Comparison of ENCODE assay signal across 8 cellular contexts in genomic region chr1:9822490-9822889, GRCh38. TPM values are rescaled to one million over a fixed set of nuclear protein-coding genes. Genes with fewer than 3 reads are reported as not detected.
DNase-seq lines count a peak whose midpoint lies in the region; ATAC-seq and TF ChIP-seq lines count a peak whose summit lies in the region.

No MANE protein-coding gene starts in this region.

- H3K9ac ChIP-seq in HUES64 (ENCODE audit: low read depth, low read length): peak overlapping the region; percentile 82

- H3K27me3 ChIP-seq in AG04450 (ENCODE audit: control insufficient read depth, insufficient read depth, low read length): no peaks in the 10 kb centered on the region
- H3K27me3 ChIP-seq in HUES64 (ENCODE audit: insufficient read depth, low read length): peaks cover 20% of the 10 kb centered on the region
- no peaks in the 10 kb centered on the region for H3K27me3 ChIP-seq in muscle layer of duodenum (ENCODE audit: low read depth, low read length)

- no peak for TF ChIP-seq CTCF in AG04450 (IDR thresholded peaks at IDR 0.05; ENCODE audit: low read depth, low read length)

- H3K27ac ChIP-seq in AG04450 (ENCODE audit: low read depth, low read length) (peak overlapping the region; percentile 21), HUES64 (ENCODE audit: low read depth, low read length) (no peak overlapping the region), muscle layer of duodenum (ENCODE audit: low read length) (peak overlapping the region; percentile 51)

- H3K36me3 ChIP-seq in HUES64 (ENCODE audit: insufficient read depth, low read length): no peaks in the 10 kb centered on the region
- H3K36me3 ChIP-seq in muscle layer of duodenum (ENCODE audit: control insufficient read depth in 1 of 2, insufficient read depth in 2 of 2, low read length in 2 of 2): no peaks in the 10 kb centered on the region

- ATAC-seq in GM18520 (IDR thresholded peaks at IDR 0.05; ENCODE audit: unreplicated experiment): no peak
- no peak for ATAC-seq in HG03095 (IDR thresholded peaks at IDR 0.05; ENCODE audit: unreplicated experiment)
- no peak for ATAC-seq in HG03439 (IDR thresholded peaks at IDR 0.05; ENCODE audit: unreplicated experiment)
- no peak for ATAC-seq in GM19351 (IDR thresholded peaks at IDR 0.05; ENCODE audit: unreplicated experiment)

- H3K4me3 ChIP-seq in AG04450 (ENCODE audit: low read depth, low read length) (peak overlapping the region; percentile 97), HUES64 (ENCODE audit: low read length) (peak overlapping the region; percentile 97), muscle layer of duodenum (ENCODE audit: low read depth in 1 of 2, low read length in 2 of 2) (peak overlapping the region; percentile 84 to 93)

- H3K4me1 ChIP-seq in HUES64 (ENCODE audit: insufficient read depth, low read length): peaks cover 41% of the 10 kb centered on the region
- peaks cover 14 to 29% of the 10 kb centered on the region in 2 donors for H3K4me1 ChIP-seq in muscle layer of duodenum (ENCODE audit: control insufficient read depth in 1 of 2, insufficient read depth in 2 of 2, low read length in 2 of 2)

- POLR2A ChIA-PET in AG04450 (lab: Yijun Ruan, JAX): no interaction called here

- CTCF ChIA-PET in AG04450 (lab: Charles Lee): interaction anchor here (1.1 kb wide), 1 partner anchor 52 kb away, joined by 3 read pairs; no protein-coding TSS in a partner anchor

- no peaks in the 10 kb centered on the region; the same call in 1 of the 2 replicates for H3K9me3 ChIP-seq in AG04450 (ENCODE audit: control insufficient read depth, insufficient read depth, low read length)
- H3K9me3 ChIP-seq in HUES64 (ENCODE audit: insufficient read depth, low read depth, low read length): no peaks in the 10 kb centered on the region
- H3K9me3 ChIP-seq in muscle layer of duodenum (ENCODE audit: control insufficient read depth in 1 of 2, low read length in 2 of 2): no peaks in the 10 kb centered on the region

- DNase-seq in AG04450 (ENCODE audit: low read depth, low spot score): no peak
- DNase-seq in cerebellar cortex (ENCODE audit: low spot score): peak; percentile 49

- 11% methylated on average over 8 of the region's 8 CpGs for WGBS in HUES64

RNA-seq across cellular contexts. Expression of gene CLSTN1, which starts 1.3 kb away (rescaled TPM):
- polyA plus RNA-seq in AG04450 (2011; rRNA removed): 35.2 and 57.8 TPM in 2 replicates
- 55.7 and 68.7 TPM in 2 replicates for polyA minus RNA-seq in AG04450 (2011; rRNA and poly(A)+ RNA removed)
- 49.3 TPM for polyA plus RNA-seq in HUES64 (2013, experiment 1 of 2)
- polyA plus RNA-seq in HUES64 (2013, experiment 2 of 2): 62.1 TPM
